In the genomic region with DNA sequence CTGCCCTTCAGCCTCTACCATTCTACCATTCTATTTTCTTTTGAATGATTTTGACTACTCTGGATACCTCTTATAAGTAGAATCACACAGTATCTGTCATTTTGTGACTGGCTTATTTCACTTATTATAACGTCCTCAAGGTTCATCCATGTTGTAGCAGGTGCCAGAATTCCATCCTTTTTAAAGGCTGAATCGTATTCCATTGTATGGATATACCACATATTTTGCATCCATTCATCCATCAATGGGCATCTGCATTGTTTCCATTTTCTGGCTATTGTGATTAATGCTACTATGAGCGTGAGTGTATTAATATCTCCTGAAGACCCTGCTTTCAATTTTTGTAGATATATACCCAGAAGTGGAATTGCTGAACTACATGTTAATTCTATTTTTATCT, we compare ENCODE assay signal across 27 cellular contexts.
A peak's percentile ranks its signal among the peaks of the same experiment; 100 is the strongest.
DNase-seq lines count a peak whose midpoint lies in the region; ATAC-seq and TF ChIP-seq lines count a peak whose summit lies in the region.
"Had no signal": no experiment of that assay in that cellular context is flagged by ENCODE, and none has a peak within 500 bp of the region (broad histone marks: within the 10 kb centered on the region; RNA-seq: fewer than 3 reads in every experiment).

No MANE protein-coding gene starts in this region.

- no peak for ATAC-seq in SK-N-SH treated with all-trans-retinoic acid at 6 μM for 48 hours
- ATAC-seq: A549; CD8-positive, alpha-beta T cell had no signal

- H3K27ac ChIP-seq in SK-N-SH (ENCODE audit: low read depth in 2 of 2, low read length in 1 of 2), result no peak overlapping the region
- H3K27ac ChIP-seq: 22Rv1; A549; BLaER1; BLaER1 treated with 17β-estradiol and CSF1 and Interleukin-3, amounts not matched to agents 10 nM and 100 nM; C4-2B had no signal

- no peak overlapping the region for H3K4me3 ChIP-seq in SK-N-SH (ENCODE audit: low read depth in 2 of 2, low read length in 1 of 2)
- H3K4me3 ChIP-seq: A549; BLaER1; BLaER1 treated with 17β-estradiol and CSF1 and Interleukin-3, amounts not matched to agents 10 nM and 100 nM had no signal

- TF ChIP-seq EP300 in SK-N-SH (IDR thresholded peaks at IDR 0.05; ENCODE audit: borderline replicate concordance in 1 of 2, low read depth in 1 of 2, low read length in 1 of 2), result no peak

- no peak for DNase-seq in SK-N-SH
- DNase-seq: 8988T; ACHN; AML-193; BE2C; C1 segment of cervical spinal cord; Caco-2; Calu3; CD4-positive, alpha-beta memory T cell; CD4-positive, alpha-beta T cell; CD4-positive, CD25-positive, alpha-beta regulatory T cell; CD8-positive, alpha-beta memory T cell; CD8-positive, alpha-beta T cell; COR-L47; DMS 273 treated with DMSO at 0.1 percent for 48 hours; DMS153; DMS53; DMS79; DMS79 treated with DMSO at 0.1 percent for 48 hours; DND-41; EL had no signal

- H3K36me3 ChIP-seq in SK-N-SH (replicated peaks in 1 of 2; ENCODE audit: control insufficient read depth in 1 of 2, insufficient read depth in 2 of 2, low read length in 1 of 2), result peaks cover 0 to 3% of the 10 kb centered on the region in 2 experiments
- H3K36me3 ChIP-seq: BE2C; BLaER1; BLaER1 treated with 17β-estradiol and CSF1 and Interleukin-3, amounts not matched to agents 10 nM and 100 nM had no signal

- no peaks in the 10 kb centered on the region for H3K9me2 ChIP-seq in SK-N-SH

- H3K79me2 ChIP-seq in SK-N-SH (ENCODE audit: insufficient read depth), result peaks cover 11% of the 10 kb centered on the region; the same call in 1 of the 2 replicates

- no peaks in the 10 kb centered on the region; a peak in 1 of 4 replicates for H3K4me1 ChIP-seq in SK-N-SH (ENCODE audit: control insufficient read depth in 1 of 2, insufficient read depth in 2 of 2, low read depth in 1 of 2, low read length in 1 of 2)
- H3K4me1 ChIP-seq: A549; BE2C; BLaER1; BLaER1 treated with 17β-estradiol and CSF1 and Interleukin-3, amounts not matched to agents 10 nM and 100 nM; Caco-2 had no signal

- WGBS in SK-N-SH (ENCODE audit: low lambda C conversion rate), result 62% methylated on average over 3 of the region's 3 CpGs

- no peak overlapping the region for H3K4me2 ChIP-seq in SK-N-SH
- H3K4me2 ChIP-seq: A549; BLaER1; BLaER1 treated with 17β-estradiol and CSF1 and Interleukin-3, amounts not matched to agents 10 nM and 100 nM had no signal

- POLR2A ChIA-PET in SK-N-SH (lab: Yijun Ruan, JAX), result no interaction called here

- H3F3A ChIP-seq in SK-N-SH (replicated peaks; ENCODE audit: insufficient read depth), result peaks cover 9% of the 10 kb centered on the region

- no peaks in the 10 kb centered on the region for H3K9me3 ChIP-seq in SK-N-SH
- H3K9me3 ChIP-seq: A549; BE2C; BLaER1; BLaER1 treated with 17β-estradiol and CSF1 and Interleukin-3, amounts not matched to agents 10 nM and 100 nM; Caco-2 had no signal

- no peaks in the 10 kb centered on the region for H3K27me3 ChIP-seq in SK-N-SH (ENCODE audit: insufficient read depth)
- H3K27me3 ChIP-seq: BE2C; BLaER1; BLaER1 treated with 17β-estradiol and CSF1 and Interleukin-3, amounts not matched to agents 10 nM and 100 nM had no signal

- H2AFZ ChIP-seq in SK-N-SH (ENCODE audit: low read depth), result no peak overlapping the region

- TF ChIP-seq RAD21 in SK-N-SH (IDR thresholded peaks at IDR 0.05; ENCODE audit: low read length), result no peak

- no peak overlapping the region for H3K9ac ChIP-seq in SK-N-SH
- H3K9ac ChIP-seq: BLaER1; BLaER1 treated with 17β-estradiol and CSF1 and Interleukin-3, amounts not matched to agents 10 nM and 100 nM had no signal

- TF ChIP-seq CTCF in SK-N-SH (IDR thresholded peaks at IDR 0.05), result no peak

- no peaks in the 10 kb centered on the region for H4K20me1 ChIP-seq in SK-N-SH (ENCODE audit: insufficient read depth)
- H4K20me1 ChIP-seq: BLaER1; BLaER1 treated with 17β-estradiol and CSF1 and Interleukin-3, amounts not matched to agents 10 nM and 100 nM had no signal

- CTCF ChIA-PET in SK-N-SH (lab: Yijun Ruan, JAX), result no interaction called here

TF ChIP-seq in SK-N-SH treated with all-trans-retinoic acid at 6 μM for 48 hours, 23 proteins besides CTCF, POLR2A, EP300 and RAD21:
- TF ChIP-seq ZNF8 (CRISPR knock-in tag; IDR thresholded peaks at IDR 0.05) (peak; percentile 90), SNAI2 (CRISPR knock-in tag; IDR thresholded peaks at IDR 0.05) (no peak)

TF ChIP-seq in SK-N-SH, 30 proteins besides CTCF, POLR2A, EP300 and RAD21:
- TF ChIP-seq TAF1 (IDR thresholded peaks at IDR 0.05; ENCODE audit: borderline replicate concordance, low read depth, low read length) (no peak), FOXM1 (IDR thresholded peaks at IDR 0.05; ENCODE audit: low read depth) (no peak), CHD2 (IDR thresholded peaks at IDR 0.05; ENCODE audit: low read length, partially characterized antibody) (no peak), ELF1 (IDR thresholded peaks at IDR 0.05) (no peak), TEAD4 (IDR thresholded peaks at IDR 0.05; ENCODE audit: borderline replicate concordance, insufficient read depth) (no peak), POLR2AphosphoS5 (IDR thresholded peaks at IDR 0.05; ENCODE audit: low read depth, low read length) (no peak), FOSL2 (IDR thresholded peaks at IDR 0.05; ENCODE audit: borderline replicate concordance, low read depth) (no peak), SIN3A (IDR thresholded peaks at IDR 0.05; ENCODE audit: borderline replicate concordance, low read depth, low read length) (no peak), YY1 (IDR thresholded peaks at IDR 0.05; ENCODE audit: low read depth) (no peak), FOXJ3 (CRISPR knock-in tag; IDR thresholded peaks at IDR 0.05) (no peak), MEF2A (IDR thresholded peaks at IDR 0.05; ENCODE audit: borderline replicate concordance, low read depth) (no peak), GATA2 (CRISPR knock-in tag; IDR thresholded peaks at IDR 0.05) (no peak), JUND (IDR thresholded peaks at IDR 0.05) (no peak), NFIC (IDR thresholded peaks at IDR 0.05; ENCODE audit: borderline replicate concordance) (no peak), RXRA (IDR thresholded peaks at IDR 0.05; ENCODE audit: borderline replicate concordance, low read depth) (no peak)
- TF ChIP-seq, protein P1, sequence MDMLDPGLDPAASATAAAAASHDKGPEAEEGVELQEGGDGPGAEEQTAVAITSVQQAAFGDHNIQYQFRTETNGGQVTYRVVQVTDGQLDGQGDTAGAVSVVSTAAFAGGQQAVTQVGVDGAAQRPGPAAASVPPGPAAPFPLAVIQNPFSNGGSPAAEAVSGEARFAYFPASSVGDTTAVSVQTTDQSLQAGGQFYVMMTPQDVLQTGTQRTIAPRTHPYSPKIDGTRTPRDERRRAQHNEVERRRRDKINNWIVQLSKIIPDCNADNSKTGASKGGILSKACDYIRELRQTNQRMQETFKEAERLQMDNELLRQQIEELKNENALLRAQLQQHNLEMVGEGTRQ (IDR thresholded peaks at IDR 0.05; ENCODE audit: borderline replicate concordance, low read depth, low read length), result no peak
- TF ChIP-seq, protein P2, sequence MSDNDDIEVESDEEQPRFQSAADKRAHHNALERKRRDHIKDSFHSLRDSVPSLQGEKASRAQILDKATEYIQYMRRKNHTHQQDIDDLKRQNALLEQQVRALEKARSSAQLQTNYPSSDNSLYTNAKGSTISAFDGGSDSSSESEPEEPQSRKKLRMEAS (IDR thresholded peaks at IDR 0.05; ENCODE audit: low read depth), result no peak
- TF ChIP-seq, protein P3, sequence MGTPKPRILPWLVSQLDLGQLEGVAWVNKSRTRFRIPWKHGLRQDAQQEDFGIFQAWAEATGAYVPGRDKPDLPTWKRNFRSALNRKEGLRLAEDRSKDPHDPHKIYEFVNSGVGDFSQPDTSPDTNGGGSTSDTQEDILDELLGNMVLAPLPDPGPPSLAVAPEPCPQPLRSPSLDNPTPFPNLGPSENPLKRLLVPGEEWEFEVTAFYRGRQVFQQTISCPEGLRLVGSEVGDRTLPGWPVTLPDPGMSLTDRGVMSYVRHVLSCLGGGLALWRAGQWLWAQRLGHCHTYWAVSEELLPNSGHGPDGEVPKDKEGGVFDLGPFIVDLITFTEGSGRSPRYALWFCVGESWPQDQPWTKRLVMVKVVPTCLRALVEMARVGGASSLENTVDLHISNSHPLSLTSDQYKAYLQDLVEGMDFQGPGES (IDR thresholded peaks at IDR 0.05; ENCODE audit: low read depth, low read length), result no peak
- TF ChIP-seq, protein P4, sequence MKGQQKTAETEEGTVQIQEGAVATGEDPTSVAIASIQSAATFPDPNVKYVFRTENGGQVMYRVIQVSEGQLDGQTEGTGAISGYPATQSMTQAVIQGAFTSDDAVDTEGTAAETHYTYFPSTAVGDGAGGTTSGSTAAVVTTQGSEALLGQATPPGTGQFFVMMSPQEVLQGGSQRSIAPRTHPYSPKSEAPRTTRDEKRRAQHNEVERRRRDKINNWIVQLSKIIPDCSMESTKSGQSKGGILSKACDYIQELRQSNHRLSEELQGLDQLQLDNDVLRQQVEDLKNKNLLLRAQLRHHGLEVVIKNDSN (IDR thresholded peaks at IDR 0.05; ENCODE audit: borderline replicate concordance, low read depth), result no peak
- TF ChIP-seq, protein P5, sequence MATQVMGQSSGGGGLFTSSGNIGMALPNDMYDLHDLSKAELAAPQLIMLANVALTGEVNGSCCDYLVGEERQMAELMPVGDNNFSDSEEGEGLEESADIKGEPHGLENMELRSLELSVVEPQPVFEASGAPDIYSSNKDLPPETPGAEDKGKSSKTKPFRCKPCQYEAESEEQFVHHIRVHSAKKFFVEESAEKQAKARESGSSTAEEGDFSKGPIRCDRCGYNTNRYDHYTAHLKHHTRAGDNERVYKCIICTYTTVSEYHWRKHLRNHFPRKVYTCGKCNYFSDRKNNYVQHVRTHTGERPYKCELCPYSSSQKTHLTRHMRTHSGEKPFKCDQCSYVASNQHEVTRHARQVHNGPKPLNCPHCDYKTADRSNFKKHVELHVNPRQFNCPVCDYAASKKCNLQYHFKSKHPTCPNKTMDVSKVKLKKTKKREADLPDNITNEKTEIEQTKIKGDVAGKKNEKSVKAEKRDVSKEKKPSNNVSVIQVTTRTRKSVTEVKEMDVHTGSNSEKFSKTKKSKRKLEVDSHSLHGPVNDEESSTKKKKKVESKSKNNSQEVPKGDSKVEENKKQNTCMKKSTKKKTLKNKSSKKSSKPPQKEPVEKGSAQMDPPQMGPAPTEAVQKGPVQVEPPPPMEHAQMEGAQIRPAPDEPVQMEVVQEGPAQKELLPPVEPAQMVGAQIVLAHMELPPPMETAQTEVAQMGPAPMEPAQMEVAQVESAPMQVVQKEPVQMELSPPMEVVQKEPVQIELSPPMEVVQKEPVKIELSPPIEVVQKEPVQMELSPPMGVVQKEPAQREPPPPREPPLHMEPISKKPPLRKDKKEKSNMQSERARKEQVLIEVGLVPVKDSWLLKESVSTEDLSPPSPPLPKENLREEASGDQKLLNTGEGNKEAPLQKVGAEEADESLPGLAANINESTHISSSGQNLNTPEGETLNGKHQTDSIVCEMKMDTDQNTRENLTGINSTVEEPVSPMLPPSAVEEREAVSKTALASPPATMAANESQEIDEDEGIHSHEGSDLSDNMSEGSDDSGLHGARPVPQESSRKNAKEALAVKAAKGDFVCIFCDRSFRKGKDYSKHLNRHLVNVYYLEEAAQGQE (IDR thresholded peaks at IDR 0.05; ENCODE audit: low read depth, low read length), result no peak
TF ChIP-seq in SK-N-SH: peak in this region for 0.
